8 cellular contexts compared by ENCODE assay signal in genomic region chr1:235513495-235514366, GRCh38. TPM values are rescaled to one million over a fixed set of nuclear protein-coding genes. Genes with fewer than 3 reads are reported as not detected.
A peak's percentile ranks its signal among the peaks of the same experiment; 100 is the strongest.
DNase-seq lines count a peak whose midpoint lies in the region; ATAC-seq and TF ChIP-seq lines count a peak whose summit lies in the region.

No MANE protein-coding gene starts in this region.

- no peaks in the 10 kb centered on the region for H3K4me1 ChIP-seq in upper lobe of right lung

- no peak overlapping the region for H3K4me3 ChIP-seq in choroid plexus epithelial cell (ENCODE audit: low read depth, low read length)
- no peak overlapping the region for H3K4me3 ChIP-seq in upper lobe of right lung

- H3K27ac ChIP-seq in upper lobe of right lung = no peak overlapping the region

- peak; percentile 85 for TF ChIP-seq CTCF in choroid plexus epithelial cell (conservative IDR thresholded peaks at IDR 0.05; ENCODE audit: low read depth, low read length)
- TF ChIP-seq CTCF in upper lobe of right lung (IDR thresholded peaks at IDR 0.05) = peak; percentile 95

- peak; percentile 34 for DNase-seq in activated gamma-delta T cell treated with Interleukin-2 at 50 U/mL for 16 hours
- no peak for DNase-seq in activated gamma-delta T cell (lab: John Stamatoyannopoulos, UW)
- peak; percentile 68 for DNase-seq in LoVo (ENCODE audit: low spot score)
- peak; percentile 65 for DNase-seq in RPMI7951 (ENCODE audit: low read depth)
- DNase-seq in choroid plexus epithelial cell (ENCODE audit: low read depth) = peak; percentile 85
- DNase-seq in lung microvascular endothelial cell (ENCODE audit: low read depth in 2 of 2) = peak; percentile 75 to 79
- DNase-seq in upper lobe of right lung = no peak

- H3K27me3 ChIP-seq in upper lobe of right lung = no peaks in the 10 kb centered on the region

- H3K36me3 ChIP-seq in upper lobe of right lung = no peaks in the 10 kb centered on the region

- H3K9me3 ChIP-seq in upper lobe of right lung = no peaks in the 10 kb centered on the region

- intact Hi-C loops in upper lobe of right lung (cut with DNase I) = no loop called here

- peak; percentile 77 for ATAC-seq in upper lobe of right lung
- no peak for ATAC-seq in GM18519 (IDR thresholded peaks at IDR 0.05; ENCODE audit: low FRiP score, unreplicated experiment)

RNA-seq across cellular contexts. Expression of gene B3GALNT2, which starts 9.5 kb away (rescaled TPM):
- 23.5 and 23.8 TPM in 2 replicates for total RNA-seq in RPMI7951 (2014; rRNA removed; shearing (Covaris generic))
- total RNA-seq in lung microvascular endothelial cell = 29.2 and 34.0 TPM in 2 replicates
- 20.1 TPM for total RNA-seq in upper lobe of right lung

Comparison
In these comparisons a context has a peak if more than half of its experiments do, and no peak if none do; other contexts are left out.
1. DNase-seq: peak in activated gamma-delta T cell treated with Interleukin-2 at 50 U/mL for 16 hours (single experiment), LoVo (single experiment), RPMI7951 (single experiment), choroid plexus epithelial cell (single experiment) and lung microvascular endothelial cell (2 of 2); none in activated gamma-delta T cell (single experiment) and upper lobe of right lung (single experiment).